Comparison of ENCODE assay signal across 1 cellular context in genomic region chr16:1320658-1321240, GRCh38.
TF ChIP-seq lines count a peak whose summit lies in the region.

No MANE protein-coding gene starts in this region.

TF ChIP-seq in K562, 482 proteins besides CTCF, POLR2A, EP300 and RAD21:
- TF ChIP-seq RBFOX2 (IDR thresholded peaks at IDR 0.05; ENCODE audit: low read depth, low read length) (peak; percentile 27; the same call in 1 of the 2 replicates), RB1 (IDR thresholded peaks at IDR 0.05; ENCODE audit: low read depth) (no peak), POLR2G (IDR thresholded peaks at IDR 0.05; ENCODE audit: low read depth, low read length) (peak; percentile 62), ZNF740 (CRISPR knock-in tag; IDR thresholded peaks at IDR 0.05) (0 out of 2 replicates have a peak, but pooled peaks have one; percentile 36), ZNF740 (tag; IDR thresholded peaks at IDR 0.05) (no peak)
